Comparison of ENCODE assay signal across 1 cellular context in genomic region chr3:12656850-12657249, GRCh38.
TF ChIP-seq lines count a peak whose summit lies in the region.

No MANE protein-coding gene starts in this region.

TF ChIP-seq in K562, 482 proteins besides CTCF, POLR2A, EP300 and RAD21 (continued from another document):
- TF ChIP-seq ZNF609 (CRISPR knock-in tag; IDR thresholded peaks at IDR 0.05; ENCODE audit: borderline replicate concordance) (0 out of 2 replicates have a peak, but pooled peaks have one; percentile 48), SOX6 (IDR thresholded peaks at IDR 0.05) (peak; percentile 9; the same call in 1 of the 2 replicates), POLR2B (IDR thresholded peaks at IDR 0.05; ENCODE audit: low read depth, partially characterized antibody) (no peak), CXXC5 (CRISPR knock-in tag; IDR thresholded peaks at IDR 0.05) (0 out of 2 replicates have a peak, but pooled peaks have one; percentile 5), ZNF384 (IDR thresholded peaks at IDR 0.05; ENCODE audit: low read depth, low read length) (peak; percentile 87), GATA2 (CRISPR knock-in tag; IDR thresholded peaks at IDR 0.05) (no peak), RBM34 (IDR thresholded peaks at IDR 0.05; ENCODE audit: borderline replicate concordance, insufficient read depth, low read length) (no peak), AFF4 (CRISPR knock-in tag; IDR thresholded peaks at IDR 0.05) (no peak), ZNF121 (CRISPR knock-in tag; conservative IDR thresholded peaks at IDR 0.05) (no peak), PKNOX1 (IDR thresholded peaks at IDR 0.05) (0 out of 2 replicates have a peak, but pooled peaks have one; percentile 20)
